Comparison of ENCODE assay signal across 9 cellular contexts in genomic region chr7:44064791-44065430, GRCh38. TPM values are rescaled to one million over a fixed set of nuclear protein-coding genes. Genes with fewer than 3 reads are reported as not detected.
DNase-seq lines count a peak whose midpoint lies in the region; ATAC-seq and TF ChIP-seq lines count a peak whose summit lies in the region.
"Had no signal": no experiment of that assay in that cellular context is flagged by ENCODE, and none has a peak within 500 bp of the region (broad histone marks: within the 10 kb centered on the region; RNA-seq: fewer than 3 reads in every experiment).

No MANE protein-coding gene starts in this region.

- ATAC-seq in Right ventricle myocardium inferior, result peak; percentile 5
- ATAC-seq in psoas muscle, result peak; percentile 31 to 47 (median 34)
- no peak for ATAC-seq in GM18517 (IDR thresholded peaks at IDR 0.05; ENCODE audit: unreplicated experiment)

- H3K36me3 ChIP-seq in GM23248 (ENCODE audit: low read depth) (peaks cover 1% of the 10 kb centered on the region; the same call in 1 of the 2 replicates), Peyer's patch (peaks cover 0 to 25% (median 0%) of the 10 kb centered on the region in 3 donors), psoas muscle (ENCODE audit: insufficient read depth in 1 of 2, low read depth in 1 of 2) (peaks cover under 1 to 23% of the 10 kb centered on the region in 2 donors), colonic mucosa (peaks cover under 1% of the 10 kb centered on the region)

- WGBS in GM23248 (ENCODE audit: low coverage in 1 of 2, low lambda C conversion rate in 2 of 2, missing lambda C conversion rate in 2 of 2), 2 experiments, result 22 to 24% methylated on average over 30 to 33 of the region's 33 CpGs
- WGBS in psoas muscle, 3 donors, result 5 to 16% (median 6%) methylated on average over 30 to 33 of the region's 33 CpGs

- in situ Hi-C loops in GM23248 (cut with MboI), result no loop called here

- no peak overlapping the region for H3K9ac ChIP-seq in GM23248
- no peak overlapping the region for H3K9ac ChIP-seq in colonic mucosa (ENCODE audit: low read depth in 2 of 2, low read length in 2 of 2)

- no peaks in the 10 kb centered on the region for H4K20me1 ChIP-seq in GM23248 (ENCODE audit: insufficient read depth)

- peaks cover 4% of the 10 kb centered on the region for H3K4me1 Mint-ChIP-seq in T-helper 2 cell treated with Interferon-gamma antibody and Interleukin-4, amounts not matched to agents 5 μg/mL and 100 μg/mL, for 36 hours (ENCODE audit: low read depth)

- H3K27me3 Mint-ChIP-seq in T-helper 2 cell treated with Interferon-gamma antibody and Interleukin-4, amounts not matched to agents 5 μg/mL and 100 μg/mL, for 36 hours (ENCODE audit: low read depth), result no peaks in the 10 kb centered on the region

- H3K4me2 ChIP-seq in GM23248 (ENCODE audit: unreplicated experiment), result no peak overlapping the region

- DNase-seq in GM23248 (peak; percentile 41), Peyer's patch (peak in 2 of 3 donors; percentile 52 to 56), Right ventricle myocardium inferior (ENCODE audit: missing footprints) (no peak), psoas muscle (peak; percentile 33 to 58), colonic mucosa (no peak)
- no peak for DNase-seq in T-helper 2 cell treated with Interferon-gamma antibody and Interleukin-4, amounts not matched to agents 5 μg/mL and 100 μg/mL, for 36 hours (ENCODE audit: low spot score)
- DNase-seq: NCI-H2107 had no signal

- H3K4me3 Mint-ChIP-seq in T-helper 2 cell treated with Interferon-gamma antibody and Interleukin-4, amounts not matched to agents 5 μg/mL and 100 μg/mL, for 36 hours, result no peak overlapping the region

- no peak overlapping the region for H2AFZ ChIP-seq in GM23248

- H3K4me3 ChIP-seq in GM23248 (no peak overlapping the region), Peyer's patch (no peak overlapping the region), psoas muscle (peak overlapping the region; percentile 67), colonic mucosa (no peak overlapping the region)

- peaks cover 26% of the 10 kb centered on the region for H3K36me3 Mint-ChIP-seq in T-helper 2 cell treated with Interferon-gamma antibody and Interleukin-4, amounts not matched to agents 5 μg/mL and 100 μg/mL, for 36 hours (ENCODE audit: low read depth)

- TF ChIP-seq POLR2A in Peyer's patch (IDR thresholded peaks at IDR 0.05), result no peak

- H3K27ac Mint-ChIP-seq in T-helper 2 cell treated with Interferon-gamma antibody and Interleukin-4, amounts not matched to agents 5 μg/mL and 100 μg/mL, for 36 hours, result no peak overlapping the region

- no peaks in the 10 kb centered on the region for H3K79me2 ChIP-seq in GM23248 (ENCODE audit: insufficient read depth)

- intact Hi-C loops in Right ventricle myocardium inferior (cut with DNase I) (loop anchor here (10.0 kb wide), 1 partner anchor 420 kb away; no protein-coding TSS in a partner anchor), psoas muscle (cut with DNase I) (no loop called here), colonic mucosa (cut with DNase I) (no loop called here)

- H3K9me3 Mint-ChIP-seq in T-helper 2 cell treated with Interferon-gamma antibody and Interleukin-4, amounts not matched to agents 5 μg/mL and 100 μg/mL, for 36 hours, result no peaks in the 10 kb centered on the region
- H3K9me3 Mint-ChIP-seq: activated naive CD4-positive, alpha-beta T cell treated with anti-CD3 and anti-CD28 coated beads, Interleukin-2, amount 50 U/mL, for 72 hours had no signal

- H3K27me3 ChIP-seq in GM23248 (replicated peaks; ENCODE audit: insufficient read depth) (no peaks in the 10 kb centered on the region), Peyer's patch (no peaks in the 10 kb centered on the region), psoas muscle (ENCODE audit: insufficient read depth in 3 of 3, low read length in 2 of 3) (no peaks in the 10 kb centered on the region), colonic mucosa (no peaks in the 10 kb centered on the region)

- H3K27ac ChIP-seq in GM23248 (no peak overlapping the region), Peyer's patch (peak overlapping the region in 1 of 4 donors; percentile 19), psoas muscle (peak overlapping the region; percentile 85), colonic mucosa (no peak overlapping the region)

- H3F3A ChIP-seq in GM23248 (ENCODE audit: insufficient read depth), result peaks cover 14% of the 10 kb centered on the region

- H3K9me3 ChIP-seq in GM23248 (ENCODE audit: low read depth) (no peaks in the 10 kb centered on the region), Peyer's patch (no peaks in the 10 kb centered on the region), psoas muscle (no peaks in the 10 kb centered on the region), colonic mucosa (no peaks in the 10 kb centered on the region)

- H3K9me2 ChIP-seq in GM23248 (ENCODE audit: insufficient read depth), result no peaks in the 10 kb centered on the region

- H3K4me1 ChIP-seq in GM23248 (ENCODE audit: insufficient read depth) (no peaks in the 10 kb centered on the region), Peyer's patch (peaks cover 0 to 28% (median 20%) of the 10 kb centered on the region in 4 donors), psoas muscle (peaks cover 69% of the 10 kb centered on the region), colonic mucosa (no peaks in the 10 kb centered on the region)

- TF ChIP-seq CTCF in Peyer's patch (IDR thresholded peaks at IDR 0.05) (no peak), psoas muscle (IDR thresholded peaks at IDR 0.05) (no peak), colonic mucosa (IDR thresholded peaks at IDR 0.05) (no peak)

RNA-seq across cellular contexts. Expression of gene PGAM2, which starts 0.5 kb away (rescaled TPM):
- not detected in 2 replicates for total RNA-seq in GM23248 (2014; rRNA removed; shearing (Covaris generic))
- polyA plus RNA-seq in GM23248 (2016; fragmentation: Nextera tagmentation; extraction: Ambion mirVana) (not detected in 2 replicates), psoas muscle (1,000 to 10,000 TPM in 1 of 3 donors, 100 to 1,000 TPM in 2; 285 to 1,581 (median 569) TPM)
- total RNA-seq in Peyer's patch (1 to 10 TPM in 2 of 4 donors, not detected in 2; 1.2 to 4.1 TPM), Right ventricle myocardium inferior (1,123 TPM), psoas muscle (100 to 1,000 TPM; 214 to 449 (median 298) TPM), colonic mucosa (under 1 TPM; 0.29 to 0.52 TPM)

RNA-seq across cellular contexts. Expression of gene POLM, which starts 17.4 kb away (rescaled TPM):
- total RNA-seq in GM23248 (2014; rRNA removed; shearing (Covaris generic)), result 13.9 and 20.3 TPM in 2 replicates
- polyA plus RNA-seq in GM23248 (2016; fragmentation: Nextera tagmentation; extraction: Ambion mirVana), result 10.7 and 12.9 TPM in 2 replicates
- total RNA-seq in Peyer's patch, result 100 to 1,000 TPM in 2 of 4 donors, 10 to 100 TPM in 2; 49.5 to 150 (median 90.8) TPM
- total RNA-seq in Right ventricle myocardium inferior, result 16.1 TPM
- 10 to 100 TPM in 3 of 4 donors, 1 to 10 TPM in 1; 7.7 to 13.1 (median 10.4) TPM for total RNA-seq in psoas muscle
- 1 to 10 TPM; 7.1 to 9.6 (median 7.1) TPM for polyA plus RNA-seq in psoas muscle
- total RNA-seq in colonic mucosa, result 10 to 100 TPM; 17.2 to 25.9 TPM

RNA-seq across cellular contexts. Expression of gene DBNL, which starts 20.4 kb away (rescaled TPM):
- total RNA-seq in GM23248 (2014; rRNA removed; shearing (Covaris generic)), result 175 and 196 TPM in 2 replicates
- polyA plus RNA-seq in GM23248 (2016; fragmentation: Nextera tagmentation; extraction: Ambion mirVana) (145 and 163 TPM in 2 replicates), psoas muscle (10 to 100 TPM; 35.5 to 66.7 (median 53.0) TPM)
- total RNA-seq in Peyer's patch (100 to 1,000 TPM; 100 to 303 (median 111) TPM), Right ventricle myocardium inferior (36.0 TPM), psoas muscle (10 to 100 TPM; 33.4 to 45.1 (median 38.7) TPM), colonic mucosa (100 to 1,000 TPM in 1 of 2 donors, 10 to 100 TPM in 1; 81.4 to 106 TPM)

RNA-seq across cellular contexts. Expression of gene AEBP1, which starts 39.2 kb away (rescaled TPM):
- 53.0 and 63.2 TPM in 2 replicates for total RNA-seq in GM23248 (2014; rRNA removed; shearing (Covaris generic))
- polyA plus RNA-seq in GM23248 (2016; fragmentation: Nextera tagmentation; extraction: Ambion mirVana) (46.6 and 47.0 TPM in 2 replicates), psoas muscle (1 to 10 TPM; 2.8 to 7.8 (median 5.9) TPM)
- total RNA-seq in Peyer's patch (100 to 1,000 TPM in 1 of 4 donors, 10 to 100 TPM in 3; 20.1 to 127 (median 58.0) TPM), Right ventricle myocardium inferior (13.6 TPM), psoas muscle (10 to 100 TPM in 3 of 4 donors, 1 to 10 TPM in 1; 6.9 to 22.0 (median 14.6) TPM), colonic mucosa (10 to 100 TPM; 21.4 to 30.4 TPM)

RNA-seq across cellular contexts. Expression of gene POLD2, which starts 58.4 kb away (rescaled TPM):
- 100 and 107 TPM in 2 replicates for total RNA-seq in GM23248 (2014; rRNA removed; shearing (Covaris generic))
- polyA plus RNA-seq in GM23248 (2016; fragmentation: Nextera tagmentation; extraction: Ambion mirVana) (164 and 166 TPM in 2 replicates), psoas muscle (10 to 100 TPM; 57.3 to 87.1 (median 81.3) TPM)
- total RNA-seq in Peyer's patch (10 to 100 TPM in 3 of 4 donors, 1 to 10 TPM in 1; 7.4 to 80.9 (median 28.4) TPM), Right ventricle myocardium inferior (87.3 TPM), psoas muscle (100 to 1,000 TPM in 3 of 4 donors, 10 to 100 TPM in 1; 79.2 to 127 (median 119) TPM), colonic mucosa (100 to 1,000 TPM in 1 of 2 donors, 10 to 100 TPM in 1; 54.8 to 161 TPM)

Comparison
In these comparisons a context has a peak if more than half of its experiments do, and no peak if none do; other contexts are left out.
1. DNase-seq: peak in GM23248 (single experiment), Peyer's patch (2 of 3) and psoas muscle (2 of 2); none in Right ventricle myocardium inferior (single experiment), T-helper 2 cell treated with Interferon-gamma antibody and Interleukin-4, amounts not matched to agents 5 μg/mL and 100 μg/mL, for 36 hours (single experiment) and colonic mucosa (single experiment).
2. RNA of gene PGAM2, which starts 0.5 kb away (total RNA-seq): 1,123 TPM in Right ventricle myocardium inferior (single experiment) and 214 to 449 TPM in psoas muscle; 1.2 to 4.1 TPM in Peyer's patch, 0.29 to 0.52 TPM in colonic mucosa and not detected in GM23248; every median in the first group is over 10 times any median in the second.